ENCODE assay signal across 18 cellular contexts in the genomic region with DNA sequence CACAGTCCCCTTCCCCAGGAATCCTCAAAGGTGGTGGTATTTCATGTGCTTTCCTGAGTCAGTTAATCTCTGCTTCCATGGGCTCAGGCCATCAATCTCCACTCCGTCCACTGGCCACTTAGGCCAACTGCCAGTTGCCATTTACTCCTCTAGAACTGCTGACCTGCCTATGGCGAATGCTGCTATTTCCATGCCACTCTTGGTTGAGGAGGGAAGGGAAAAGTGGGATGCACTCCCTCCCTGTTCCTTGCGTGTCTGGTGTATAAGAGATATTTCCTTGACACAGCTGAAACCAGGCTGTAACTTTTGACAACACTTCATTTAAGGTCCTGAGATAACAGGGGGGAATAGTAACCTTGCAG.
"Had no signal": no experiment of that assay in that cellular context is flagged by ENCODE, and none has a peak within 500 bp of the region (broad histone marks: within the 10 kb centered on the region; RNA-seq: fewer than 3 reads in every experiment).

No MANE protein-coding gene starts in this region.

- H3K27me3 Mint-ChIP-seq: activated CD4-positive, alpha-beta T cell treated with anti-CD3 and anti-CD28 coated beads, Interleukin-2, amount 10 ng/mL, durations not matched to agents 24 days and 14 days; progenitor cell of endocrine pancreas had no signal

- H3K4me3 Mint-ChIP-seq: activated CD4-positive, alpha-beta T cell treated with anti-CD3 and anti-CD28 coated beads, Interleukin-2, amount 10 ng/mL, durations not matched to agents 24 days and 14 days; activated CD8-positive, alpha-beta T cell treated with anti-CD3 and anti-CD28 coated beads, Interleukin-2, amount 10 ng/mL, durations not matched to agents 7 days and 5 days; activated T-cell treated with anti-CD3 and anti-CD28 coated beads, Interleukin-2, amount 50 U/mL, for 4 hours; effector memory CD8-positive, alpha-beta T cell had no signal

- H3K27ac ChIP-seq: adrenal gland, tibial nerve, uterus had no signal

- H3K27me3 ChIP-seq: adrenal gland, tibial nerve, uterus had no signal

- H3K9me3 ChIP-seq: adrenal gland, tibial nerve, uterus had no signal

- H3K27ac Mint-ChIP-seq: activated CD4-positive, alpha-beta T cell treated with anti-CD3 and anti-CD28 coated beads, Interleukin-2, amount 10 ng/mL, durations not matched to agents 24 days and 14 days; activated CD8-positive, alpha-beta T cell treated with anti-CD3 and anti-CD28 coated beads, Interleukin-2, amount 10 ng/mL, durations not matched to agents 7 days and 5 days; progenitor cell of endocrine pancreas had no signal

- H3K9me3 Mint-ChIP-seq: activated CD4-positive, alpha-beta T cell treated with anti-CD3 and anti-CD28 coated beads, Interleukin-2, amount 10 ng/mL, durations not matched to agents 24 days and 14 days; activated T-cell treated with anti-CD3 and anti-CD28 coated beads, Interleukin-2, amount 50 U/mL, for 4 hours; effector memory CD8-positive, alpha-beta T cell had no signal

- H3K4me3 ChIP-seq: adrenal gland, lung, tibial nerve, uterus had no signal

- DNase-seq: activated CD4-positive, alpha-beta T cell treated with anti-CD3 and anti-CD28 coated beads, Interleukin-2, amount 10 ng/mL, durations not matched to agents 24 days and 14 days; activated CD8-positive, alpha-beta T cell treated with anti-CD3 and anti-CD28 coated beads, Interleukin-2, amount 10 ng/mL, durations not matched to agents 7 days and 5 days; activated naive CD4-positive, alpha-beta T cell treated with anti-CD3 and anti-CD28 coated beads, Interleukin-2, amount 50 U/mL, for 16 hours; activated T-cell treated with anti-CD3 and anti-CD28 coated beads, Interleukin-2, amount 50 U/mL, for 4 hours; adrenal gland; effector memory CD8-positive, alpha-beta T cell; kidney; midbrain; occipital lobe; stimulated activated naive CD8-positive, alpha-beta T cell treated with anti-CD3 and anti-CD28 coated beads, Interleukin-15, Interleukin-2, amounts not matched to agents 100 U/mL and 50 U/mL, for 24 hours; substantia nigra; T-helper 1 cell; T1000; uterus had no signal

- H3K36me3 ChIP-seq: adrenal gland, tibial nerve, uterus had no signal

- ATAC-seq: activated CD8-positive, alpha-beta T cell treated with anti-CD3 and anti-CD28 coated beads, Interleukin-2, amount 10 ng/mL, durations not matched to agents 7 days and 5 days; effector memory CD8-positive, alpha-beta T cell; left lobe of liver; stimulated activated naive CD8-positive, alpha-beta T cell treated with anti-CD3 and anti-CD28 coated beads, Interleukin-15, Interleukin-2, amounts not matched to agents 100 U/mL and 50 U/mL, for 24 hours had no signal
